Comparison of ENCODE assay signal across 12 cellular contexts in genomic region chr13:43094901-43095300, GRCh38.
DNase-seq lines count a peak whose midpoint lies in the region; ATAC-seq and TF ChIP-seq lines count a peak whose summit lies in the region.
"Had no signal": no experiment of that assay in that cellular context is flagged by ENCODE, and none has a peak within 500 bp of the region (broad histone marks: within the 10 kb centered on the region; RNA-seq: fewer than 3 reads in every experiment).

No MANE protein-coding gene starts in this region.

- no peaks in the 10 kb centered on the region for H3K27me3 Mint-ChIP-seq in T-helper 2 cell treated with Interferon-gamma antibody and Interleukin-4, amounts not matched to agents 5 μg/mL and 100 μg/mL, for 36 hours (ENCODE audit: low read depth)

- H3K27ac Mint-ChIP-seq in T-helper 2 cell treated with Interferon-gamma antibody and Interleukin-4, amounts not matched to agents 5 μg/mL and 100 μg/mL, for 36 hours = peak overlapping the region; percentile 33

- no peaks in the 10 kb centered on the region for H3K9me3 Mint-ChIP-seq in T-helper 2 cell treated with Interferon-gamma antibody and Interleukin-4, amounts not matched to agents 5 μg/mL and 100 μg/mL, for 36 hours
- H3K9me3 Mint-ChIP-seq: CD14-positive monocyte had no signal

- no peak for TF ChIP-seq CTCF in GM12865 (IDR thresholded peaks at IDR 0.05; ENCODE audit: insufficient read depth, low read depth, low read length, missing control alignments)

- peaks cover 8% of the 10 kb centered on the region for H3K36me3 Mint-ChIP-seq in T-helper 2 cell treated with Interferon-gamma antibody and Interleukin-4, amounts not matched to agents 5 μg/mL and 100 μg/mL, for 36 hours (ENCODE audit: low read depth)

- DNase-seq in GM12865 (ENCODE audit: low read depth) (peak; percentile 64), NCI-H1105 treated with DMSO at 0.1 percent for 48 hours (lab: John Stamatoyannopoulos, UW) (no peak), HCEC 1CT (no peak), activated gamma-delta T cell treated with Interleukin-2 at 50 U/mL for 16 hours (no peak), NCI-H1694 treated with DMSO at 0.1 percent for 48 hours (lab: John Stamatoyannopoulos, UW) (no peak)
- DNase-seq in T-helper 2 cell treated with Interferon-gamma antibody and Interleukin-4, amounts not matched to agents 5 μg/mL and 100 μg/mL, for 36 hours (ENCODE audit: low spot score) = no peak
- DNase-seq: heart right ventricle; Kasumi-1; stimulated activated CD4-positive, alpha-beta T cell treated with anti-CD3 and anti-CD28 coated beads, Interleukin-12 subunit alpha, Interleukin-12 subunit beta, amount 100 ng/mL, for 4 hours had no signal

- ATAC-seq in GM19351 (IDR thresholded peaks at IDR 0.05; ENCODE audit: unreplicated experiment) = peak; percentile 92
- peak; percentile 97 for ATAC-seq in HG02884 (IDR thresholded peaks at IDR 0.05; ENCODE audit: unreplicated experiment)
- ATAC-seq: heart right ventricle had no signal

- no peak overlapping the region for H3K4me3 Mint-ChIP-seq in T-helper 2 cell treated with Interferon-gamma antibody and Interleukin-4, amounts not matched to agents 5 μg/mL and 100 μg/mL, for 36 hours
- H3K4me3 Mint-ChIP-seq: CD14-positive monocyte had no signal

- no peak overlapping the region for H3K4me3 ChIP-seq in GM12865 (ENCODE audit: low read depth, low read length)
- H3K4me3 ChIP-seq: heart right ventricle had no signal

- H3K4me1 Mint-ChIP-seq in T-helper 2 cell treated with Interferon-gamma antibody and Interleukin-4, amounts not matched to agents 5 μg/mL and 100 μg/mL, for 36 hours (ENCODE audit: low read depth) = peaks cover 12% of the 10 kb centered on the region
